1 cellular context compared by ENCODE assay signal in the genomic region with DNA sequence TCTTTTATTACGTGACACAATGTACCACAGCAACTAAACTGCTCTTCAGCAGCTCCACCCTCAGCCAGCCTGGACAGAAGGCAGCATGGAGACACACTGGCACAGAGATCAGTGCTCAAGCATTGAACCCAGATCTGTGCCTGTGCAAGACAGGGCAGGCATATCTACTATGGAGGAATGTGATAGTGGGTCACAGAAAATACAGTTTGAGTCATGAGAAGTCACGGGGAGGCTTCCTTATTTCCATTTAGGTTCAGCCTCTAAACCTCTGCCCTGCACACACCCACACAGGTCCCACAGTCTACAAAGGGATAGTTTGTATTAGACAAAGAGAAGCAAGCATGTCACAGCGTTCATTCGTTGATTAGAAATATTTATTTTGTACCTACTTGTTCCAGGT.
TF ChIP-seq lines count a peak whose summit lies in the region.

No MANE protein-coding gene starts in this region.

TF ChIP-seq in GM23338, 12 proteins besides CTCF, POLR2A, EP300 and RAD21 (continued from another document):
- TF ChIP-seq, protein P1, sequence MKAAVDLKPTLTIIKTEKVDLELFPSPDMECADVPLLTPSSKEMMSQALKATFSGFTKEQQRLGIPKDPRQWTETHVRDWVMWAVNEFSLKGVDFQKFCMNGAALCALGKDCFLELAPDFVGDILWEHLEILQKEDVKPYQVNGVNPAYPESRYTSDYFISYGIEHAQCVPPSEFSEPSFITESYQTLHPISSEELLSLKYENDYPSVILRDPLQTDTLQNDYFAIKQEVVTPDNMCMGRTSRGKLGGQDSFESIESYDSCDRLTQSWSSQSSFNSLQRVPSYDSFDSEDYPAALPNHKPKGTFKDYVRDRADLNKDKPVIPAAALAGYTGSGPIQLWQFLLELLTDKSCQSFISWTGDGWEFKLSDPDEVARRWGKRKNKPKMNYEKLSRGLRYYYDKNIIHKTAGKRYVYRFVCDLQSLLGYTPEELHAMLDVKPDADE (IDR thresholded peaks at IDR 0.05) = no peak
TF ChIP-seq in GM23338: peak in this region for 0.
